Comparison of ENCODE assay signal across 16 cellular contexts in the genomic region with DNA sequence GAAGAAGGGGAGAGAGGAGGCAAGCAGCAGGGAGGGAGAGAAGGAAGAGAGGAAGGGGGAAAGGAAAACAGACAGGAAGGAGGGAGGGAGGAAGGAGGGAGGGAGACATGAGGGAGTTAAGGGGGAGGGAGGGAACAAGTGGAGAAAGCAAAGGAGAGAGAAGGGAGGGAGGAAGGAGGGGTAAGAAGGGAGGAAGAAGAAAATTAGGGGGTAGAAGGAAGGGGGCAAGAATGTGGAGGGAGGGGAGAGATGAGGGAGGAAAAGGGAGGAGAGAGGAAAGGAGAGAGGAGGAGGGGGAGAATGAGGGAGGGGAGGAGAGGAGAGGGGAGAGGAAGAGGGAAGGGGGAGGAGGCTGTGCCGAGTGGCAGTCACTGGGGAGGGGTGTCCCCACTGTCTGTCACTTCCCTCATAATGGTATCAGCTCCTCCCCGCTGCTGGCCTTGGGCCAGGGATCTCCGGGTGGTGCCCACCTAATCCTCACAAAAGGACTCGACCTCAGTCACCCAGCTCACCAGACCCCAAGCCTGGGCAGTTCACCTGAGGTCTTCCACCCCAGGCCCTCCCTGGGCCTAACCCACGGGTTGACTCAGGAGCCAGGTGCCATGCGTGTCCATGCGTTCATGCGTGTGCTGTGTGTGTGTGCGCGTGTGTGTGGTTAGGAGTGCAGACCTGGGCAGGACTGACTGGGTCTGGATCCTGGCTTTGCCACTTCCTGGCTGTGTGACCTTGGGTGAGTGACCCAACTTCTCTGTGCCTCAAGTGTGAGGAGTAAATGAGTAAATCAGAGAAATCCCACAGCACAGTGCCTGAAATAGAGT. TPM values are rescaled to one million over a fixed set of nuclear protein-coding genes. Genes with fewer than 3 reads are reported as not detected.
DNase-seq lines count a peak whose midpoint lies in the region; ATAC-seq and TF ChIP-seq lines count a peak whose summit lies in the region.
"Had no signal": no experiment of that assay in that cellular context is flagged by ENCODE, and none has a peak within 500 bp of the region (broad histone marks: within the 10 kb centered on the region; RNA-seq: fewer than 3 reads in every experiment).

No MANE protein-coding gene starts in this region.

- H3K27me3 ChIP-seq in left ventricle myocardium inferior (ENCODE audit: low read depth) (peaks cover 17% of the 10 kb centered on the region), Panc1 (ENCODE audit: control insufficient read depth, insufficient read depth, low read length) (no peaks in the 10 kb centered on the region)
- H3K27me3 ChIP-seq: BE2C had no signal

- ATAC-seq in Panc1: no peak
- ATAC-seq in stimulated activated naive CD8-positive, alpha-beta T cell treated with anti-CD3 and anti-CD28 coated beads, Interleukin-15, Interleukin-2, amounts not matched to agents 100 U/mL and 50 U/mL, for 24 hours: peak; percentile 20
- ATAC-seq: PC-3 had no signal

- BruUV-seq in Panc1 (replicated peaks; lab: Mats Ljungman, UMichigan): no TSS peak

- no peaks in the 10 kb centered on the region for H3K36me3 Mint-ChIP-seq in glutamatergic neuron (ENCODE audit: unreplicated experiment)
- H3K36me3 Mint-ChIP-seq: immature natural killer cell had no signal

- no peak overlapping the region for H3K4me3 ChIP-seq in left ventricle myocardium inferior
- H3K4me3 ChIP-seq in Panc1 (ENCODE audit: low read depth in 2 of 2, low read length in 2 of 2): no peak overlapping the region
- H3K4me3 ChIP-seq: coronary artery had no signal

- in situ Hi-C loops in Panc1 (cut with HindIII; ENCODE audit: low pct_unique_long_range_greater_than_20kb, low sequenced_read_pairs): no loop called here

- TF ChIP-seq CTCF in left ventricle myocardium inferior (IDR thresholded peaks at IDR 0.05; ENCODE audit: borderline replicate concordance) (no peak), Panc1 (IDR thresholded peaks at IDR 0.05) (no peak), glutamatergic neuron (IDR thresholded peaks at IDR 0.05; ENCODE audit: partially characterized antibody, unreplicated experiment) (no peak)

- intact Hi-C loops in left ventricle myocardium inferior (cut with micrococcal nuclease): loop anchor here (10.0 kb wide), 1 partner anchor 108 kb away; no protein-coding TSS in a partner anchor
- intact Hi-C loops in cardiac septum (cut with DNase I): no loop called here
- intact Hi-C loops in Panc1 (cut with micrococcal nuclease; ENCODE audit: unreplicated experiment): no loop called here

- POLR2A ChIA-PET in Panc1 (lab: Charles Lee): interaction anchor here (0.6 kb wide), 1 partner anchor 424 kb away, joined by 4 read pairs; no protein-coding TSS in a partner anchor

- DNase-seq in left ventricle myocardium inferior (no peak), cardiac septum (ENCODE audit: low spot score) (no peak), Panc1 (ENCODE audit: low read depth, low spot score) (no peak), glutamatergic neuron (no peak), midbrain (lab: John Stamatoyannopoulos, UW) (no peak), NOMO-1 (lab: John Stamatoyannopoulos, UW; ENCODE audit: unreplicated experiment in 2 of 2) (no peak)
- DNase-seq in stimulated activated naive CD8-positive, alpha-beta T cell treated with anti-CD3 and anti-CD28 coated beads, Interleukin-15, Interleukin-2, amounts not matched to agents 100 U/mL and 50 U/mL, for 24 hours: no peak
- no peak for DNase-seq in stimulated activated CD4-positive, alpha-beta T cell treated with anti-CD3 and anti-CD28 coated beads, Interleukin-12 subunit alpha, Interleukin-12 subunit beta, amount 100 ng/mL, for 4 hours
- DNase-seq: BE2C, NCI-H2107, PC-3 had no signal

- peak overlapping the region; percentile 50 for H3K27ac ChIP-seq in left ventricle myocardium inferior (replicated peaks)
- H3K27ac ChIP-seq in Panc1 (ENCODE audit: low read length): peak overlapping the region; percentile 23; the same call in 1 of the 2 replicates
- H3K27ac ChIP-seq: coronary artery had no signal

- H3K27ac Mint-ChIP-seq in glutamatergic neuron (ENCODE audit: unreplicated experiment): peak overlapping the region; percentile 43
- H3K27ac Mint-ChIP-seq: T-helper 2 cell treated with Interferon-gamma antibody and Interleukin-4, amounts not matched to agents 5 μg/mL and 100 μg/mL, for 36 hours had no signal

- peaks cover 17% of the 10 kb centered on the region for H3K27me3 Mint-ChIP-seq in glutamatergic neuron (ENCODE audit: unreplicated experiment)

- H3K36me3 ChIP-seq in left ventricle myocardium inferior (no peaks in the 10 kb centered on the region), Panc1 (ENCODE audit: control insufficient read depth, insufficient read depth, low read length) (no peaks in the 10 kb centered on the region)
- H3K36me3 ChIP-seq: BE2C had no signal

- no peaks in the 10 kb centered on the region for H3K9me3 ChIP-seq in left ventricle myocardium inferior (replicated peaks)
- H3K9me3 ChIP-seq in Panc1 (ENCODE audit: control insufficient read depth, insufficient read depth, low read depth, low read length): no peaks in the 10 kb centered on the region
- H3K9me3 ChIP-seq: BE2C had no signal

- H3K4me3 Mint-ChIP-seq in glutamatergic neuron (ENCODE audit: unreplicated experiment): no peak overlapping the region
- H3K4me3 Mint-ChIP-seq: immature natural killer cell; T-helper 2 cell treated with Interferon-gamma antibody and Interleukin-4, amounts not matched to agents 5 μg/mL and 100 μg/mL, for 36 hours had no signal

- H3K4me1 ChIP-seq in left ventricle myocardium inferior: peaks cover 26% of the 10 kb centered on the region
- peaks cover 4% of the 10 kb centered on the region for H3K4me1 ChIP-seq in Panc1 (ENCODE audit: control insufficient read depth, insufficient read depth, low read length)

- CTCF ChIA-PET in Panc1 (lab: Charles Lee): interaction anchor here (0.6 kb wide), 1 partner anchor 122 kb away, joined by 3 read pairs; no protein-coding TSS in a partner anchor

- H3K4me1 Mint-ChIP-seq in glutamatergic neuron (ENCODE audit: low read depth, unreplicated experiment): peaks cover 20% of the 10 kb centered on the region

- peaks cover 7% of the 10 kb centered on the region for H3K9me3 Mint-ChIP-seq in glutamatergic neuron (ENCODE audit: unreplicated experiment)
- H3K9me3 Mint-ChIP-seq: immature natural killer cell; T-helper 2 cell treated with Interferon-gamma antibody and Interleukin-4, amounts not matched to agents 5 μg/mL and 100 μg/mL, for 36 hours had no signal

RNA-seq across cellular contexts. Expression of gene C9orf50, which starts 18.1 kb away (rescaled TPM):
- total RNA-seq in left ventricle myocardium inferior (not detected), cardiac septum (0.22 TPM), Panc1 (2021; ENCODE audit: unreplicated experiment) (not detected), glutamatergic neuron (ENCODE audit: unreplicated experiment) (0.56 TPM)
- not detected for polyA plus RNA-seq in Panc1 (2012; ENCODE audit: insufficient read length)
- total RNA-seq: activated CD8-positive, alpha-beta memory T cell treated with anti-CD3 and anti-CD28 coated beads for 36 hours; LHCN-M2; PC-3 had no signal
- polyA plus RNA-seq: immature natural killer cell had no signal

RNA-seq across cellular contexts. Expression of gene NTMT1, which starts 23.2 kb away (rescaled TPM):
- 63.4 TPM for total RNA-seq in left ventricle myocardium inferior
- total RNA-seq in cardiac septum: 49.5 TPM
- total RNA-seq in Panc1 (2021; ENCODE audit: unreplicated experiment): 47.5 TPM
- polyA plus RNA-seq in Panc1 (2012; ENCODE audit: insufficient read length): 56.7 TPM
- 62.6 TPM for total RNA-seq in glutamatergic neuron (ENCODE audit: unreplicated experiment)

RNA-seq across cellular contexts. Expression of gene ASB6, which starts 39.1 kb away (rescaled TPM):
- total RNA-seq in left ventricle myocardium inferior (9.0 TPM), cardiac septum (10.2 TPM), Panc1 (2021; ENCODE audit: unreplicated experiment) (14.3 TPM), glutamatergic neuron (ENCODE audit: unreplicated experiment) (25.4 TPM)
- 14.2 TPM for polyA plus RNA-seq in Panc1 (2012; ENCODE audit: insufficient read length)
